Comparison of ENCODE assay signal across 9 cellular contexts in the genomic region with DNA sequence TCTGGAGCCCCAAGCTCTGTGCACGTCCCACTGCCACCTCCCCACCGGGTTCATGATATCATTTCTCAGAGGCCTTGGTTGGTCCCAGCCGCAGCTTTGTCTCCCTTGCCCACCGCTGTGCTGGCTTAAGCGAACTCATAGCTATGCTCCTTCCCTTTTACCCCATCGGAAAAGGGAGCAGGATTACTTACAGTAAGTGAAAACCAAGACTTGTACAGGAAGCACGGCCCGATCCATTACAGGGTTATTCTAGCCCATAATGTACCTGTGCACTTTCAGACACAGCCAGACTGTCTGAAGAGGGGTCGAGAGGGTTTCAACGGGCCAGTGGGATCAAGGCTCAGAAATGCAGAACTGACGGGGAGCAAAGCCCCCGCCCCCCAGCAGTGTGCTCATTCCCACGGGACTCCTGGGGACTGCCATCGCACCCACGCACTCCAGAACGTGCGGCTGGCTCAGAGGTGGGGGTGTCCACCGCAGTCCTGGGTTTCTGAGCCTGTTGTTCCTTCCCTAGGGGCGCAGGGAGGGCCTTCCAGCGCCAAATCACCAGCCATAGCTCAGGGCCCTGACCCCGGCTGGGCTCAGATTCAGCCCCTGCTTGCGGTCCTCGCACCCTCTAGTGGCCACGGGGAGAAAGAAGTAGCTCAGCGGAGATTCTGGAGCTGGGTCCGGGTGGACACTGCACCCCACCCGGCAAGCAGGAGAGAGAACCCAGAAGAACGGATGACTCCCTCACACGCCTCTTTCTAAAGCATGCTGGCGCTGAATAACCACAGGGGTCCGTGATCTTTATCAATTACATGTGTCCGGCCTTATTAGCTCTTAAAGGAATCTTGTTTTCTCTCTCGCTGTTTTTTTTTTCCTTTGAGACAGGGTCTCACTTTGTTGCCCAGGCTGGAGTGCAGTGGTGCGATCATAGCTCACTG. TPM values are rescaled to one million over a fixed set of nuclear protein-coding genes. Genes with fewer than 3 reads are reported as not detected.
DNase-seq lines count a peak whose midpoint lies in the region; ATAC-seq, FAIRE-seq and TF ChIP-seq lines count a peak whose summit lies in the region.
"Had no signal": no experiment of that assay in that cellular context is flagged by ENCODE, and none has a peak within 500 bp of the region (broad histone marks: within the 10 kb centered on the region; RNA-seq: fewer than 3 reads in every experiment).

No MANE protein-coding gene starts in this region.

- DNase-seq in COR-L47 (lab: John Stamatoyannopoulos, UW) (peak; percentile 36), cardiac septum (ENCODE audit: low spot score) (peak; percentile 84), pulmonary artery endothelial cell (ENCODE audit: low read depth, low spot score) (peak; percentile 1), urothelium cell line (ENCODE audit: low spot score) (peak; percentile 90)
- DNase-seq in activated naive CD8-positive, alpha-beta T cell treated with anti-CD3 and anti-CD28 coated beads for 36 hours = peak; percentile 75

- no peak for FAIRE-seq in urothelium cell line (lab: Jason Lieb, UNC)
- FAIRE-seq: colon had no signal

- no peaks in the 10 kb centered on the region for H3K9me3 Mint-ChIP-seq in activated naive CD8-positive, alpha-beta T cell treated with anti-CD3 and anti-CD28 coated beads for 36 hours

- no peak overlapping the region for H3K4me3 Mint-ChIP-seq in activated naive CD8-positive, alpha-beta T cell treated with anti-CD3 and anti-CD28 coated beads for 36 hours

- no peak overlapping the region for H3K27ac Mint-ChIP-seq in activated naive CD8-positive, alpha-beta T cell treated with anti-CD3 and anti-CD28 coated beads for 36 hours

- intact Hi-C loops in cardiac septum (cut with DNase I) = loop anchor here (10.0 kb wide), 2 partner anchors 74 to 104 kb away; no protein-coding TSS in a partner anchor

- peak; percentile 91 for TF ChIP-seq RAD21 in Ishikawa (IDR thresholded peaks at IDR 0.05; ENCODE audit: low read depth)

- H3K27me3 Mint-ChIP-seq in activated naive CD8-positive, alpha-beta T cell treated with anti-CD3 and anti-CD28 coated beads for 36 hours = peaks cover 18% of the 10 kb centered on the region

- ATAC-seq in GM21381 (IDR thresholded peaks at IDR 0.05; ENCODE audit: unreplicated experiment) = peak; percentile 90
- peak; percentile 100 for ATAC-seq in SK-N-SH treated with all-trans-retinoic acid at 6 μM for 48 hours

- peaks cover 6% of the 10 kb centered on the region for H3K4me1 Mint-ChIP-seq in activated naive CD8-positive, alpha-beta T cell treated with anti-CD3 and anti-CD28 coated beads for 36 hours

- no peaks in the 10 kb centered on the region for H3K36me3 Mint-ChIP-seq in activated naive CD8-positive, alpha-beta T cell treated with anti-CD3 and anti-CD28 coated beads for 36 hours

- TF ChIP-seq EP300 in Ishikawa (IDR thresholded peaks at IDR 0.05; ENCODE audit: borderline replicate concordance) = no peak

TF ChIP-seq in Ishikawa, 13 proteins besides CTCF, POLR2A, EP300 and RAD21:
- 0 out of 2 replicates have a peak, but pooled peaks have one; percentile 26 for TF ChIP-seq YY1 (IDR thresholded peaks at IDR 0.05; ENCODE audit: low read depth)
- TF ChIP-seq, protein P1, sequence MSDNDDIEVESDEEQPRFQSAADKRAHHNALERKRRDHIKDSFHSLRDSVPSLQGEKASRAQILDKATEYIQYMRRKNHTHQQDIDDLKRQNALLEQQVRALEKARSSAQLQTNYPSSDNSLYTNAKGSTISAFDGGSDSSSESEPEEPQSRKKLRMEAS (IDR thresholded peaks at IDR 0.05) = no peak
- no peak for TF ChIP-seq ZBTB7A (IDR thresholded peaks at IDR 0.05; ENCODE audit: low read depth)
- TF ChIP-seq NFIC (IDR thresholded peaks at IDR 0.05) = no peak
- TF ChIP-seq, protein P2, sequence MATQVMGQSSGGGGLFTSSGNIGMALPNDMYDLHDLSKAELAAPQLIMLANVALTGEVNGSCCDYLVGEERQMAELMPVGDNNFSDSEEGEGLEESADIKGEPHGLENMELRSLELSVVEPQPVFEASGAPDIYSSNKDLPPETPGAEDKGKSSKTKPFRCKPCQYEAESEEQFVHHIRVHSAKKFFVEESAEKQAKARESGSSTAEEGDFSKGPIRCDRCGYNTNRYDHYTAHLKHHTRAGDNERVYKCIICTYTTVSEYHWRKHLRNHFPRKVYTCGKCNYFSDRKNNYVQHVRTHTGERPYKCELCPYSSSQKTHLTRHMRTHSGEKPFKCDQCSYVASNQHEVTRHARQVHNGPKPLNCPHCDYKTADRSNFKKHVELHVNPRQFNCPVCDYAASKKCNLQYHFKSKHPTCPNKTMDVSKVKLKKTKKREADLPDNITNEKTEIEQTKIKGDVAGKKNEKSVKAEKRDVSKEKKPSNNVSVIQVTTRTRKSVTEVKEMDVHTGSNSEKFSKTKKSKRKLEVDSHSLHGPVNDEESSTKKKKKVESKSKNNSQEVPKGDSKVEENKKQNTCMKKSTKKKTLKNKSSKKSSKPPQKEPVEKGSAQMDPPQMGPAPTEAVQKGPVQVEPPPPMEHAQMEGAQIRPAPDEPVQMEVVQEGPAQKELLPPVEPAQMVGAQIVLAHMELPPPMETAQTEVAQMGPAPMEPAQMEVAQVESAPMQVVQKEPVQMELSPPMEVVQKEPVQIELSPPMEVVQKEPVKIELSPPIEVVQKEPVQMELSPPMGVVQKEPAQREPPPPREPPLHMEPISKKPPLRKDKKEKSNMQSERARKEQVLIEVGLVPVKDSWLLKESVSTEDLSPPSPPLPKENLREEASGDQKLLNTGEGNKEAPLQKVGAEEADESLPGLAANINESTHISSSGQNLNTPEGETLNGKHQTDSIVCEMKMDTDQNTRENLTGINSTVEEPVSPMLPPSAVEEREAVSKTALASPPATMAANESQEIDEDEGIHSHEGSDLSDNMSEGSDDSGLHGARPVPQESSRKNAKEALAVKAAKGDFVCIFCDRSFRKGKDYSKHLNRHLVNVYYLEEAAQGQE (IDR thresholded peaks at IDR 0.05; ENCODE audit: low read depth) = no peak

TF ChIP-seq in SK-N-SH treated with all-trans-retinoic acid at 6 μM for 48 hours, 23 proteins besides CTCF, POLR2A, EP300 and RAD21 (continues in another document):
- TF ChIP-seq, protein P3, sequence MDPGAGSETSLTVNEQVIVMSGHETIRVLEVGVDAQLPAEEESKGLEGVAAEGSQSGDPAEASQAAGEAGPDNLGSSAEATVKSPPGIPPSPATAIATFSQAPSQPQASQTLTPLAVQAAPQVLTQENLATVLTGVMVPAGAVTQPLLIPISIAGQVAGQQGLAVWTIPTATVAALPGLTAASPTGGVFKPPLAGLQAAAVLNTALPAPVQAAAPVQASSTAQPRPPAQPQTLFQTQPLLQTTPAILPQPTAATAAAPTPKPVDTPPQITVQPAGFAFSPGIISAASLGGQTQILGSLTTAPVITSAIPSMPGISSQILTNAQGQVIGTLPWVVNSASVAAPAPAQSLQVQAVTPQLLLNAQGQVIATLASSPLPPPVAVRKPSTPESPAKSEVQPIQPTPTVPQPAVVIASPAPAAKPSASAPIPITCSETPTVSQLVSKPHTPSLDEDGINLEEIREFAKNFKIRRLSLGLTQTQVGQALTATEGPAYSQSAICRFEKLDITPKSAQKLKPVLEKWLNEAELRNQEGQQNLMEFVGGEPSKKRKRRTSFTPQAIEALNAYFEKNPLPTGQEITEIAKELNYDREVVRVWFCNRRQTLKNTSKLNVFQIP (CRISPR knock-in tag; IDR thresholded peaks at IDR 0.05; ENCODE audit: borderline replicate concordance, low read depth) = no peak
- TF ChIP-seq CSDC2 (CRISPR knock-in tag; IDR thresholded peaks at IDR 0.05) (no peak), ZFP30 (CRISPR knock-in tag; IDR thresholded peaks at IDR 0.05) (no peak), SNAI2 (CRISPR knock-in tag; IDR thresholded peaks at IDR 0.05) (no peak)
- TF ChIP-seq, protein P4, sequence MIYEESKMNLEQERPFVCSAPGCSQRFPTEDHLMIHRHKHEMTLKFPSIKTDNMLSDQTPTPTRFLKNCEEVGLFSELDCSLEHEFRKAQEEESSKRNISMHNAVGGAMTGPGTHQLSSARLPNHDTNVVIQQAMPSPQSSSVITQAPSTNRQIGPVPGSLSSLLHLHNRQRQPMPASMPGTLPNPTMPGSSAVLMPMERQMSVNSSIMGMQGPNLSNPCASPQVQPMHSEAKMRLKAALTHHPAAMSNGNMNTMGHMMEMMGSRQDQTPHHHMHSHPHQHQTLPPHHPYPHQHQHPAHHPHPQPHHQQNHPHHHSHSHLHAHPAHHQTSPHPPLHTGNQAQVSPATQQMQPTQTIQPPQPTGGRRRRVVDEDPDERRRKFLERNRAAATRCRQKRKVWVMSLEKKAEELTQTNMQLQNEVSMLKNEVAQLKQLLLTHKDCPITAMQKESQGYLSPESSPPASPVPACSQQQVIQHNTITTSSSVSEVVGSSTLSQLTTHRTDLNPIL (CRISPR knock-in tag; IDR thresholded peaks at IDR 0.05; ENCODE audit: low read depth) = no peak
- TF ChIP-seq, protein P5, sequence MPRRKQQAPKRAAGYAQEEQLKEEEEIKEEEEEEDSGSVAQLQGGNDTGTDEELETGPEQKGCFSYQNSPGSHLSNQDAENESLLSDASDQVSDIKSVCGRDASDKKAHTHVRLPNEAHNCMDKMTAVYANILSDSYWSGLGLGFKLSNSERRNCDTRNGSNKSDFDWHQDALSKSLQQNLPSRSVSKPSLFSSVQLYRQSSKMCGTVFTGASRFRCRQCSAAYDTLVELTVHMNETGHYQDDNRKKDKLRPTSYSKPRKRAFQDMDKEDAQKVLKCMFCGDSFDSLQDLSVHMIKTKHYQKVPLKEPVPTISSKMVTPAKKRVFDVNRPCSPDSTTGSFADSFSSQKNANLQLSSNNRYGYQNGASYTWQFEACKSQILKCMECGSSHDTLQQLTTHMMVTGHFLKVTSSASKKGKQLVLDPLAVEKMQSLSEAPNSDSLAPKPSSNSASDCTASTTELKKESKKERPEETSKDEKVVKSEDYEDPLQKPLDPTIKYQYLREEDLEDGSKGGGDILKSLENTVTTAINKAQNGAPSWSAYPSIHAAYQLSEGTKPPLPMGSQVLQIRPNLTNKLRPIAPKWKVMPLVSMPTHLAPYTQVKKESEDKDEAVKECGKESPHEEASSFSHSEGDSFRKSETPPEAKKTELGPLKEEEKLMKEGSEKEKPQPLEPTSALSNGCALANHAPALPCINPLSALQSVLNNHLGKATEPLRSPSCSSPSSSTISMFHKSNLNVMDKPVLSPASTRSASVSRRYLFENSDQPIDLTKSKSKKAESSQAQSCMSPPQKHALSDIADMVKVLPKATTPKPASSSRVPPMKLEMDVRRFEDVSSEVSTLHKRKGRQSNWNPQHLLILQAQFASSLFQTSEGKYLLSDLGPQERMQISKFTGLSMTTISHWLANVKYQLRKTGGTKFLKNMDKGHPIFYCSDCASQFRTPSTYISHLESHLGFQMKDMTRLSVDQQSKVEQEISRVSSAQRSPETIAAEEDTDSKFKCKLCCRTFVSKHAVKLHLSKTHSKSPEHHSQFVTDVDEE (CRISPR knock-in tag; IDR thresholded peaks at IDR 0.05) = no peak

RNA-seq across cellular contexts. Expression of a gene that starts 44.9 kb away (rescaled TPM):
- total RNA-seq in activated naive CD8-positive, alpha-beta T cell treated with anti-CD3 and anti-CD28 coated beads for 36 hours = 100 to 1,000 TPM; 167 to 175 TPM
- total RNA-seq in cardiac septum (74.6 TPM), pulmonary artery endothelial cell (70.2 and 73.2 TPM in 2 replicates)

Comparison
In these comparisons a context has a peak if more than half of its experiments do, and no peak if none do; other contexts are left out.
1. Peak in every context shown above with its lines: DNase-seq and ATAC-seq.
2. DNase-seq: peak in every context shown above with its lines; median percentile 90 in urothelium cell line; 84 in cardiac septum; 75 in activated naive CD8-positive, alpha-beta T cell treated with anti-CD3 and anti-CD28 coated beads for 36 hours; 36 in COR-L47; 1 in pulmonary artery endothelial cell.